ENCODE assay signal across 16 cellular contexts in the genomic region with DNA sequence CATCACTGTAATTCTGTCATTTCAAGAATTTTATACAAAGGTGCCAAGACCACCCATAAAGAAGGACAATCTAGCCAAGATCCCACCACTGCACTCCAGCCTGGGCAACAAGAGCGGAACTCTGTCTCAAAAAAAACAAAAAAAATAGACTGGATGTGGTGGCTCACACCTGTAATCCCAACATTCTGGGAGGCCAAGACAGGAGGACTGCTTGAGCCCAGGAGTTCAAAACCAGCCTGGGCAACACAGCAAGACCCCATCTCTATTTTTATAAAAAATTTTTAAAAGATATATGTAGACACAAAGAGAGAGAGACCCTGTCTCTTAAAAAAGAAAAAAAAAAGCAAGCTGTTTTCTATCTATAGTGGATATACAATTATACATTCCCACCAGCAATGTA.
"Had no signal": no experiment of that assay in that cellular context is flagged by ENCODE, and none has a peak within 500 bp of the region (broad histone marks: within the 10 kb centered on the region; RNA-seq: fewer than 3 reads in every experiment).

No MANE protein-coding gene starts in this region.

- H3K9me3 ChIP-seq: esophagus squamous epithelium, prostate gland, spleen, suprapubic skin had no signal

- H3K36me3 Mint-ChIP-seq: immature natural killer cell had no signal

- H3K4me3 Mint-ChIP-seq: immature natural killer cell; nephron; T-helper 1 cell treated with Interleukin-12 subunit alpha and Interleukin-12 subunit beta and Interleukin-4 antibody, amounts not matched to agents 30 μg/mL and 1 μg/mL, for 36 hours had no signal

- H3K27ac ChIP-seq: cardiac muscle cell, prostate gland, spleen, suprapubic skin had no signal

- H3K27ac Mint-ChIP-seq: nephron; T-helper 1 cell treated with Interleukin-12 subunit alpha and Interleukin-12 subunit beta and Interleukin-4 antibody, amounts not matched to agents 30 μg/mL and 1 μg/mL, for 36 hours had no signal

- H3K36me3 ChIP-seq: cardiac muscle cell, prostate gland, suprapubic skin had no signal

- FAIRE-seq: endometrium had no signal

- H3K27me3 ChIP-seq: cardiac muscle cell, esophagus squamous epithelium, spleen, suprapubic skin had no signal

- H3K4me3 ChIP-seq: cardiac muscle cell, esophagus squamous epithelium, lung, prostate gland, spleen, suprapubic skin had no signal

- ATAC-seq: sciatic nerve had no signal

- H3K9me3 Mint-ChIP-seq: immature natural killer cell; nephron; T-helper 1 cell treated with Interleukin-12 subunit alpha and Interleukin-12 subunit beta and Interleukin-4 antibody, amounts not matched to agents 30 μg/mL and 1 μg/mL, for 36 hours had no signal

- DNase-seq: activated CD4-positive, alpha-beta T cell treated with anti-CD3 and anti-CD28 coated beads, Interleukin-2, amount 50 U/mL, for 48 hours; activated naive CD4-positive, alpha-beta T cell treated with Interleukin-2 at 50 U/mL for 16 hours; esophagus squamous epithelium; foreskin fibroblast; immature natural killer cell; left colon; spleen; stimulated activated naive CD4-positive, alpha-beta T cell had no signal

- H3K4me1 ChIP-seq: prostate gland had no signal
